8 cellular contexts compared by ENCODE assay signal in the genomic region with DNA sequence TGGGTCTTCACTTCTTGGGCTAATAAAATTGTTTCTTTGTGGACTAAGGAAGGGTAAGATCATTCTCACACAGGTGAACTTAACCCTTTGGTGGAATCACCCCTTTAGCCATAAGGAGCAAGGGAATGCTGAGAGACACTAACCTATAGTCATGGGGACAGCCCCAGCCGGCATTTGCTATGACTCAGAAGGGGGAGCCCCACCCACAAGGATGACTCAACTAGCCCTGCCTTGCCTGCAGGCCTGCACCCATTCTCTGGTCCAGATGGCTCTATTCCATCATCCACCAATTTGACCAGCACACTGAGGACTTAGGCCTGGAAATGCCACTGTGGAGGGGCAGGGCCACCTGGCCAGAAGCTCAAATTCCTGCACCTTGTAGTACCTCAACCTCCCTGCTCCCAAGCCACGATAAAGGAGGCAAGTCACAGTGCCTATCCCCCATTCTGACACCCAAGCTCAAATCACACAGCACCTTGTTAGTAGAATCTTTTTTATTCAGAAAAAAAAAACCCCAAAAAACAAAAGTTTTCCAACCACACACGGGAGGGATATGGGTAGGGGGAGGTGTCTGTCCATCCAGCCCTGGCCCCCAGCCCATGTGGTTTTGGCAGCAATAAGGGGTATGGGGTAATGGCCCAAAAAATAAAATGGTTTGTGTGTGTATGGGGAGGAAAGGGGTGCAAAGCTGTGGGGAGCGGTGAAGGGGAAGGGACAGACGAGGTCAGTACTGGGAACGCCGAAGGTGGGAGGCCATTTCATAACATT. TPM values are rescaled to one million over a fixed set of nuclear protein-coding genes. Genes with fewer than 3 reads are reported as not detected.
DNase-seq lines count a peak whose midpoint lies in the region; ATAC-seq, FAIRE-seq and TF ChIP-seq lines count a peak whose summit lies in the region.

No MANE protein-coding gene starts in this region.

- ATAC-seq in pancreas, result peak in 3 of 4 donors; percentile 7 to 24 (median 15)
- ATAC-seq in HG02938 (IDR thresholded peaks at IDR 0.05; ENCODE audit: unreplicated experiment), result no peak

- H3K4me3 ChIP-seq in OCI-LY3 (ENCODE audit: low read length) (peak overlapping the region; percentile 99), fibroblast of the aortic adventitia (ENCODE audit: low read depth, low read length) (peak overlapping the region; percentile 98), pancreas (peak overlapping the region in 1 of 4 donors; percentile 98), tibial nerve (peak overlapping the region in 1 of 4 donors; percentile 98)

- TF ChIP-seq EP300 in tibial nerve (IDR thresholded peaks at IDR 0.05), result peak in 1 of 2 donors; percentile 42

- whole genome bisulfite sequencing in pancreas, 2 donors, result 53 to 65% methylated on average over 7 of the region's 7 CpGs
- WGBS in tibial nerve, 2 donors, result 32 to 38% methylated on average over 7 of the region's 7 CpGs

- TF ChIP-seq CTCF in 22Rv1 (IDR thresholded peaks at IDR 0.05), result no peak
- TF ChIP-seq CTCF in OCI-LY3 (IDR thresholded peaks at IDR 0.05; ENCODE audit: low read depth, low read length), result no peak
- TF ChIP-seq CTCF in fibroblast of the aortic adventitia (IDR thresholded peaks at IDR 0.05; ENCODE audit: insufficient read depth, low read length), result no peak
- TF ChIP-seq CTCF in pancreas (IDR thresholded peaks at IDR 0.05), result no peak
- TF ChIP-seq CTCF in tibial nerve (IDR thresholded peaks at IDR 0.05), result no peak

- H3K36me3 ChIP-seq in OCI-LY3 (replicated peaks; ENCODE audit: low read depth, low read length) (peaks cover 54% of the 10 kb centered on the region), pancreas (peaks cover 0 to 23% (median 0%) of the 10 kb centered on the region in 3 donors), tibial nerve (peaks cover 0 to 51% (median 0%) of the 10 kb centered on the region in 3 donors)

- H3K27ac ChIP-seq in 22Rv1, result peak overlapping the region; percentile 100
- H3K27ac ChIP-seq in OCI-LY3 (ENCODE audit: low read length), result peak overlapping the region; percentile 100
- H3K27ac ChIP-seq in pancreas, result peak overlapping the region in 3 of 4 donors; percentile 3 to 17 (median 15)
- peak overlapping the region; percentile 26 to 97 (median 83) for H3K27ac ChIP-seq in tibial nerve

- peaks cover 86% of the 10 kb centered on the region for H3K79me2 ChIP-seq in OCI-LY3 (ENCODE audit: low read length)

- peaks cover 30% of the 10 kb centered on the region for H4K20me1 ChIP-seq in OCI-LY3 (ENCODE audit: insufficient read depth, low read length)

- H3K9ac ChIP-seq in OCI-LY3 (ENCODE audit: low read length), result peak overlapping the region; percentile 100

- peak overlapping the region; percentile 98 for H3K4me2 ChIP-seq in OCI-LY3 (ENCODE audit: low read length)

- DNase-seq in GM19240 (ENCODE audit: insufficient read length, low spot score) (peak; percentile 35), fibroblast of the aortic adventitia (ENCODE audit: low read depth) (peak; percentile 92), pancreas (peak; percentile 63 to 81 (median 70)), tibial nerve (ENCODE audit: low spot score in 2 of 2) (peak; percentile 49 to 72)
- DNase-seq in activated T-cell treated with anti-CD3 and anti-CD28 coated beads, Interleukin-2, amount 50 U/mL, for 48 hours, result peak; percentile 91 to 93

- no peak for TF ChIP-seq POLR2A in tibial nerve (IDR thresholded peaks at IDR 0.05)

- intact Hi-C loops in pancreas (cut with DNase I), result no loop called here

- no peak for FAIRE-seq in pancreas (lab: Jason Lieb, UNC)

- H3K4me1 ChIP-seq in OCI-LY3 (ENCODE audit: low read length) (peaks cover 35% of the 10 kb centered on the region), pancreas (peaks cover 5 to 34% (median 14%) of the 10 kb centered on the region in 3 donors), tibial nerve (peaks cover 0 to 75% (median 40%) of the 10 kb centered on the region in 4 donors)

- H3K9me3 ChIP-seq in OCI-LY3 (ENCODE audit: insufficient read depth, low read length), result no peaks in the 10 kb centered on the region
- H3K9me3 ChIP-seq in pancreas, result no peaks in the 10 kb centered on the region
- no peaks in the 10 kb centered on the region for H3K9me3 ChIP-seq in tibial nerve

- no peaks in the 10 kb centered on the region for H3K27me3 ChIP-seq in OCI-LY3 (ENCODE audit: low read depth, low read length)
- H3K27me3 ChIP-seq in pancreas, result no peaks in the 10 kb centered on the region
- no peaks in the 10 kb centered on the region for H3K27me3 ChIP-seq in tibial nerve

- H2AFZ ChIP-seq in OCI-LY3 (ENCODE audit: low read depth, low read length), result no peak overlapping the region

RNA-seq across cellular contexts. Expression of a gene that starts 3.0 kb away (rescaled TPM):
- total RNA-seq in fibroblast of the aortic adventitia (ENCODE audit: low replicate concordance) (507 and 514 TPM in 2 replicates), pancreas (100 to 1,000 TPM in 4 of 6 donors, 10 to 100 TPM in 2; 63.6 to 195 (median 125) TPM), tibial nerve (1,000 to 10,000 TPM in 1 of 4 donors, 100 to 1,000 TPM in 3; 422 to 1,004 (median 483) TPM)
- polyA plus RNA-seq in pancreas, result 100 to 1,000 TPM; 148 to 162 TPM

RNA-seq across cellular contexts. Expression of a gene that starts 5.3 kb away (rescaled TPM):
- total RNA-seq in fibroblast of the aortic adventitia (ENCODE audit: low replicate concordance), result 17.2 and 26.4 TPM in 2 replicates
- total RNA-seq in pancreas, result 10 to 100 TPM; 40.8 to 64.5 (median 46.7) TPM
- 100 to 1,000 TPM; 102 to 118 TPM for polyA plus RNA-seq in pancreas
- 10 to 100 TPM; 45.0 to 55.0 (median 51.4) TPM for total RNA-seq in tibial nerve

RNA-seq across cellular contexts. Expression of a gene that starts 5.5 kb away (rescaled TPM):
- total RNA-seq in fibroblast of the aortic adventitia (ENCODE audit: low replicate concordance) (28.3 and 49.9 TPM in 2 replicates), pancreas (10 to 100 TPM; 10.9 to 23.3 (median 21.4) TPM), tibial nerve (10 to 100 TPM; 30.3 to 42.8 (median 32.3) TPM)
- polyA plus RNA-seq in pancreas, result 10 to 100 TPM; 20.6 to 25.5 TPM

RNA-seq across cellular contexts. Expression of a gene that starts 5.6 kb away (rescaled TPM):
- total RNA-seq in fibroblast of the aortic adventitia (ENCODE audit: low replicate concordance) (2.8 and 4.7 TPM in 2 replicates), pancreas (1 to 10 TPM; 1.5 to 6.3 (median 2.5) TPM), tibial nerve (10 to 100 TPM in 2 of 4 donors, 1 to 10 TPM in 2; 7.5 to 15.3 (median 10.2) TPM)
- 10 to 100 TPM; 17.0 to 20.3 TPM for polyA plus RNA-seq in pancreas

RNA-seq across cellular contexts. Expression of a gene that starts 13.3 kb away (rescaled TPM):
- total RNA-seq in fibroblast of the aortic adventitia (ENCODE audit: low replicate concordance) (not detected in 2 replicates), pancreas (under 1 TPM in 3 of 6 donors, not detected in 3; 0.06 to 0.37 (median 0.15) TPM), tibial nerve (not detected)
- polyA plus RNA-seq in pancreas, result under 1 TPM in 1 of 2 donors, not detected in 1; 0.11 TPM

Comparison
In these comparisons a context has a peak if more than half of its experiments do, and no peak if none do; other contexts are left out.
1. H3K27ac ChIP-seq: peak in every context shown above with its lines; median percentile 100 in 22Rv1; 100 in OCI-LY3; 83 in tibial nerve; 15 in pancreas.
2. DNase-seq: peak in every context shown above with its lines; median percentile 92 in activated T-cell treated with anti-CD3 and anti-CD28 coated beads, Interleukin-2, amount 50 U/mL, for 48 hours; 92 in fibroblast of the aortic adventitia; 70 in pancreas; 60 in tibial nerve; 35 in GM19240.